ENCODE assay signal across 28 cellular contexts in genomic region chr6:40879169-40879568, GRCh38.
"Had no signal": no experiment of that assay in that cellular context is flagged by ENCODE, and none has a peak within 500 bp of the region (broad histone marks: within the 10 kb centered on the region; RNA-seq: fewer than 3 reads in every experiment).

No MANE protein-coding gene starts in this region.

- DNase-seq: colonic mucosa; cortex of kidney; dermis blood vessel endothelial cell; dorsolateral prefrontal cortex; effector CD4-positive, alpha-beta T cell; effector CD8-positive, alpha-beta T cell; effector memory CD4-positive, alpha-beta T cell; effector memory CD8-positive, alpha-beta T cell; endodermal cell; erythroblast; esophagus squamous epithelium; foreskin fibroblast; foreskin keratinocyte; foreskin melanocyte; gastrocnemius medialis; glutamatergic neuron; head of caudate nucleus; heart left ventricle; heart right ventricle had no signal

- H3K4me3 ChIP-seq: colonic mucosa, coronary artery, dorsolateral prefrontal cortex, esophagus muscularis mucosa, esophagus squamous epithelium, gastrocnemius medialis, gastroesophageal sphincter, heart left ventricle, heart right ventricle had no signal

- FAIRE-seq: colon, endometrium, endothelial cell of umbilical vein, frontal cortex had no signal

- H3K27me3 ChIP-seq: colonic mucosa, esophagus muscularis mucosa, esophagus squamous epithelium, gastrocnemius medialis, gastroesophageal sphincter, heart left ventricle, heart right ventricle had no signal

- H3K4me1 ChIP-seq: colonic mucosa, gastrocnemius medialis, gastroesophageal sphincter, heart left ventricle, heart right ventricle had no signal

- H3K27ac ChIP-seq: colonic mucosa, coronary artery, dorsolateral prefrontal cortex, epithelial cell of prostate, esophagus muscularis mucosa, esophagus squamous epithelium, foreskin keratinocyte, gastrocnemius medialis, gastroesophageal sphincter, heart left ventricle, heart right ventricle had no signal

- H3K36me3 ChIP-seq: colonic mucosa, esophagus muscularis mucosa, esophagus squamous epithelium, gastrocnemius medialis, gastroesophageal sphincter, heart right ventricle had no signal

- ATAC-seq: effector memory CD8-positive, alpha-beta T cell; esophagus mucosa; foreskin keratinocyte; gastrocnemius medialis; gastroesophageal sphincter; heart left ventricle; heart right ventricle had no signal

- H3K9me3 ChIP-seq: colonic mucosa, esophagus squamous epithelium, gastrocnemius medialis had no signal
